ENCODE assay signal across 9 cellular contexts in genomic region chr9:124040186-124040920, GRCh38. TPM values are rescaled to one million over a fixed set of nuclear protein-coding genes. Genes with fewer than 3 reads are reported as not detected.
A peak's percentile ranks its signal among the peaks of the same experiment; 100 is the strongest.
DNase-seq lines count a peak whose midpoint lies in the region; ATAC-seq and TF ChIP-seq lines count a peak whose summit lies in the region.
"Had no signal": no experiment of that assay in that cellular context is flagged by ENCODE, and none has a peak within 500 bp of the region (broad histone marks: within the 10 kb centered on the region; RNA-seq: fewer than 3 reads in every experiment).

No MANE protein-coding gene starts in this region.

- TF ChIP-seq CTCF in heart right ventricle (IDR thresholded peaks at IDR 0.05) (no peak), astrocyte of the spinal cord (IDR thresholded peaks at IDR 0.05; ENCODE audit: low read depth, low read length) (no peak), lung (IDR thresholded peaks at IDR 0.05; ENCODE audit: control extremely low read depth, extremely low read depth) (no peak), vagina (IDR thresholded peaks at IDR 0.05) (no peak), GM13976 (IDR thresholded peaks at IDR 0.05; ENCODE audit: borderline replicate concordance, control extremely low read depth, extremely low read depth, insufficient read depth, missing control alignments) (no peak)

- intact Hi-C loops in heart right ventricle (cut with DNase I) (loop anchor here in 9 of 10 donors (2.0 to 10.0 kb wide), 10 partner anchors 316 to 638 kb away; no protein-coding TSS in a partner anchor), Right ventricle myocardium inferior (cut with DNase I) (loop anchor here (2.0 to 5.0 kb wide), 2 partner anchors 318 to 496 kb away; no protein-coding TSS in a partner anchor), vagina (cut with DNase I) (loop anchor here (10.0 kb wide), 1 partner anchor 496 kb away; no protein-coding TSS in a partner anchor)

- in situ Hi-C loops in astrocyte of the spinal cord (cut with HindIII; ENCODE audit: low sequenced_read_pairs) (no loop called here), GM13976 (cut with MboI; ENCODE audit: low sequenced_read_pairs, unreplicated experiment) (no loop called here)

- ATAC-seq in heart right ventricle: peak in 1 of 8 donors; percentile 26
- ATAC-seq in Right ventricle myocardium inferior: no peak
- ATAC-seq in lung (ENCODE audit: insufficient read depth, low FRiP score): peak; percentile 21
- no peak for ATAC-seq in GM21515 (IDR thresholded peaks at IDR 0.05; ENCODE audit: unreplicated experiment)

- H3K9me3 ChIP-seq in heart right ventricle: no peaks in the 10 kb centered on the region
- peaks cover 0 to 4% of the 10 kb centered on the region in 2 donors for H3K9me3 ChIP-seq in lung (ENCODE audit: control insufficient read depth in 2 of 2, insufficient read depth in 1 of 2, low read length in 1 of 2)
- H3K9me3 ChIP-seq in vagina: no peaks in the 10 kb centered on the region

- no peak for TF ChIP-seq POLR2A in vagina (IDR thresholded peaks at IDR 0.05)

- H3K27ac ChIP-seq in heart right ventricle: no peak overlapping the region
- no peak overlapping the region for H3K27ac ChIP-seq in lung (ENCODE audit: low read depth in 1 of 2, low read length in 1 of 2)
- H3K27ac ChIP-seq in vagina: no peak overlapping the region

- WGBS in heart right ventricle, 2 donors: 30 to 32% methylated on average over 21 of the region's 21 CpGs
- WGBS in lung, 2 donors: 21 to 26% methylated on average over 21 of the region's 21 CpGs

- H3K4me1 ChIP-seq in heart right ventricle: peaks cover 5 to 29% (median 18%) of the 10 kb centered on the region in 9 donors
- peaks cover 5 to 10% of the 10 kb centered on the region in 2 donors for H3K4me1 ChIP-seq in lung (ENCODE audit: control insufficient read depth in 2 of 2, insufficient read depth in 2 of 2, low read length in 2 of 2)
- peaks cover 30% of the 10 kb centered on the region for H3K4me1 ChIP-seq in vagina

- peak overlapping the region; percentile 14 to 52 (median 46) for H3K4me3 ChIP-seq in heart right ventricle
- peak overlapping the region; percentile 5 for H3K4me3 ChIP-seq in astrocyte of the spinal cord (ENCODE audit: low read depth, low read length)
- no peak overlapping the region for H3K4me3 ChIP-seq in lung
- H3K4me3 ChIP-seq in vagina: peak overlapping the region; percentile 31 to 35

- H3K27me3 ChIP-seq in heart right ventricle: peaks cover 0 to 97% (median 72%) of the 10 kb centered on the region in 7 donors
- no peaks in the 10 kb centered on the region for H3K27me3 ChIP-seq in lung (ENCODE audit: control insufficient read depth, insufficient read depth)
- H3K27me3 ChIP-seq in vagina: no peaks in the 10 kb centered on the region

- H3K36me3 ChIP-seq in heart right ventricle: no peaks in the 10 kb centered on the region
- no peaks in the 10 kb centered on the region for H3K36me3 ChIP-seq in lung (ENCODE audit: control insufficient read depth in 2 of 2, insufficient read depth in 2 of 2, low read length in 2 of 2)
- H3K36me3 ChIP-seq in vagina: no peaks in the 10 kb centered on the region

- no peak for DNase-seq in heart right ventricle
- DNase-seq in Right ventricle myocardium inferior (ENCODE audit: missing footprints): no peak
- DNase-seq in astrocyte of the spinal cord (ENCODE audit: low read depth, low spot score): peak; percentile 29
- DNase-seq in lung (ENCODE audit: low spot score): no peak
- no peak for DNase-seq in vagina (ENCODE audit: extremely low spot score in 2 of 2)
- no peak for DNase-seq in ecto neural progenitor cell (ENCODE audit: low spot score)
- no peak for DNase-seq in GM13976 (ENCODE audit: low spot score)
- DNase-seq: NCI-H226 had no signal

RNA-seq across cellular contexts. Expression of gene LHX2, which starts 28.8 kb away (rescaled TPM):
- total RNA-seq in heart right ventricle (under 1 TPM in 3 of 10 donors, not detected in 7; 0.19 to 0.42 (median 0.41) TPM), Right ventricle myocardium inferior (not detected), lung (under 1 TPM in 1 of 2 donors, not detected in 1; 0.31 TPM), vagina (not detected)
- polyA plus RNA-seq in heart right ventricle (under 1 TPM; 0.23 to 0.37 TPM), lung (under 1 TPM in 1 of 2 donors, not detected in 1; 0.07 TPM)
